Comparison of ENCODE assay signal across 28 cellular contexts in the genomic region with DNA sequence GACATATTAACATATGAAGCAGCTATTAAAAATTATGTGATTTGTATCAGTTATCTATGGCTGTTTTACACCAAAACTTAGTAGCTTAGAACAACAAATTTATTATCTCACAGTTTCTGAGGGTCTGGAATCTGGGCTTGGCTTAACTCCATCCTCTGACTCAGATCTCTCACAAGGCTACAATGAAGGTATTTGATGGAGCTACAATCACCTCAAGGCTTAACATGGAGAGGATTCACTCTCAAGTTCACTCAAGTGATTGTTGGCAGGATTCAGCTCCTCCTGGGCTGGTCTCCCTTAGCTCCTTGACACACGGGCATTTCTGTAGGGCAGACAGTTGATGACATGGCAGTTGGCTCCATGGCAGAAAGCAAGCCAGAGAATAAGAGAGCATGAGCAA.
DNase-seq lines count a peak whose midpoint lies in the region; ATAC-seq and TF ChIP-seq lines count a peak whose summit lies in the region.
"Had no signal": no experiment of that assay in that cellular context is flagged by ENCODE, and none has a peak within 500 bp of the region (broad histone marks: within the 10 kb centered on the region; RNA-seq: fewer than 3 reads in every experiment).

No MANE protein-coding gene starts in this region.

- peaks cover 11% of the 10 kb centered on the region for H3K27me3 Mint-ChIP-seq in MCF 10A (ENCODE audit: insufficient read depth, unreplicated experiment)
- no peaks in the 10 kb centered on the region for H3K27me3 Mint-ChIP-seq in activated CD4-positive, alpha-beta T cell treated with anti-CD3 and anti-CD28 coated beads, Interleukin-2, amount 10 ng/mL, durations not matched to agents 24 days and 14 days

- TSS peak; percentile 67 for BruUV-seq in mammary epithelial cell (replicated peaks; lab: Mats Ljungman, UMichigan)
- no TSS peak for BruUV-seq in MCF 10A (replicated peaks; lab: Mats Ljungman, UMichigan)

- no peak overlapping the region for H2AFZ ChIP-seq in mammary epithelial cell (ENCODE audit: low read depth, low read length)

- peaks cover 5% of the 10 kb centered on the region for H3K4me1 Mint-ChIP-seq in MCF 10A (ENCODE audit: insufficient read depth, unreplicated experiment)
- no peaks in the 10 kb centered on the region for H3K4me1 Mint-ChIP-seq in activated CD4-positive, alpha-beta T cell treated with anti-CD3 and anti-CD28 coated beads, Interleukin-2, amount 10 ng/mL, durations not matched to agents 24 days and 14 days
- H3K4me1 Mint-ChIP-seq: activated naive CD4-positive, alpha-beta T cell treated with anti-CD3 and anti-CD28 coated beads, Interleukin-2, amount 50 U/mL, for 24 hours; activated T-helper 17 cell treated with anti-CD3 and anti-CD28 coated beads, Interleukin-2, amount 50 U/mL, for 72 hours; B cell had no signal

- H3K27ac ChIP-seq in mammary epithelial cell (ENCODE audit: insufficient read depth, low read depth, low read length) (no peak overlapping the region), brain microvascular endothelial cell (no peak overlapping the region)
- H3K27ac ChIP-seq: hepatocyte, vagina had no signal

- H3K9me3 Mint-ChIP-seq in MCF 10A (ENCODE audit: unreplicated experiment): no peaks in the 10 kb centered on the region
- H3K9me3 Mint-ChIP-seq in activated CD4-positive, alpha-beta T cell treated with anti-CD3 and anti-CD28 coated beads, Interleukin-2, amount 10 ng/mL, durations not matched to agents 24 days and 14 days: no peaks in the 10 kb centered on the region
- H3K9me3 Mint-ChIP-seq: activated CD4-positive, alpha-beta memory T cell treated with anti-CD3 and anti-CD28 coated beads for 36 hours; activated T-helper 17 cell treated with anti-CD3 and anti-CD28 coated beads, Interleukin-2, amount 50 U/mL, for 72 hours; CD8-positive, alpha-beta T cell had no signal

- H3K27me3 ChIP-seq in mammary epithelial cell (ENCODE audit: insufficient read depth, low read length) (no peaks in the 10 kb centered on the region), brain microvascular endothelial cell (replicated peaks) (no peaks in the 10 kb centered on the region)
- H3K27me3 ChIP-seq: hepatocyte, SJSA1, vagina had no signal

- WGBS in mammary epithelial cell (ENCODE audit: low coverage, missing lambda C conversion rate): 0% methylated on average over 1 of the region's 1 CpG

- no peaks in the 10 kb centered on the region for H3K36me3 ChIP-seq in mammary epithelial cell (ENCODE audit: insufficient read depth, low read length)
- H3K36me3 ChIP-seq in brain microvascular endothelial cell (replicated peaks): no peaks in the 10 kb centered on the region
- H3K36me3 ChIP-seq: SJSA1, vagina had no signal

- TF ChIP-seq CTCF in mammary epithelial cell (conservative IDR thresholded peaks at IDR 0.05 in 1 of 2, IDR thresholded peaks at IDR 0.05 in 1 of 2; ENCODE audit: extremely low read depth in 1 of 2, insufficient read depth in 1 of 2, low read depth in 1 of 2, low read length in 2 of 2) (no peak), MCF 10A (IDR thresholded peaks at IDR 0.05; ENCODE audit: unreplicated experiment) (no peak), brain microvascular endothelial cell (IDR thresholded peaks at IDR 0.05; ENCODE audit: low read depth, low read length, missing control alignments) (no peak)

- no peaks in the 10 kb centered on the region for H3K79me2 ChIP-seq in mammary epithelial cell (ENCODE audit: insufficient read depth, low read length)
- H3K79me2 ChIP-seq: hepatocyte had no signal

- in situ Hi-C loops in mammary epithelial cell (cut with MboI; ENCODE audit: low sequenced_read_pairs in 2 of 2) (no loop called here), brain microvascular endothelial cell (cut with HindIII; ENCODE audit: low pct_ligation_motif_present, low sequenced_read_pairs) (no loop called here)

- H3K4me1 ChIP-seq in mammary epithelial cell (ENCODE audit: insufficient read depth, low read length): peaks cover 8% of the 10 kb centered on the region
- H3K4me1 ChIP-seq: vagina had no signal

- no peak overlapping the region for H3K4me3 Mint-ChIP-seq in MCF 10A (ENCODE audit: unreplicated experiment)
- H3K4me3 Mint-ChIP-seq in activated CD4-positive, alpha-beta T cell treated with anti-CD3 and anti-CD28 coated beads, Interleukin-2, amount 10 ng/mL, durations not matched to agents 24 days and 14 days: no peak overlapping the region
- H3K4me3 Mint-ChIP-seq: activated CD4-positive, alpha-beta memory T cell treated with anti-CD3 and anti-CD28 coated beads for 36 hours; activated naive CD4-positive, alpha-beta T cell treated with anti-CD3 and anti-CD28 coated beads, Interleukin-2, amount 50 U/mL, for 24 hours; activated T-helper 17 cell treated with anti-CD3 and anti-CD28 coated beads, Interleukin-2, amount 50 U/mL, for 72 hours; B cell; CD8-positive, alpha-beta T cell had no signal

- POLR2A ChIA-PET in MCF 10A (lab: Yijun Ruan, JAX): interaction anchor here (0.6 kb wide), 1 partner anchor 28 kb away, joined by 3 read pairs; no protein-coding TSS in a partner anchor

- DNase-seq in mammary epithelial cell (peak; percentile 23), MCF 10A (ENCODE audit: unreplicated experiment) (no peak), brain microvascular endothelial cell (peak; percentile 7), kidney tubule cell (ENCODE audit: low spot score) (peak; percentile 5), AG08395 (ENCODE audit: low spot score) (no peak), ecto neural progenitor cell (ENCODE audit: low spot score) (no peak)
- DNase-seq in activated CD4-positive, alpha-beta T cell treated with anti-CD3 and anti-CD28 coated beads, Interleukin-2, amount 10 ng/mL, durations not matched to agents 24 days and 14 days: no peak
- DNase-seq: activated CD4-positive, alpha-beta memory T cell treated with anti-CD3 and anti-CD28 coated beads for 36 hours; aorta; CD8-positive, alpha-beta T cell; effector memory CD4-positive, alpha-beta T cell; erythroblast; H7; KBM-7; mesenchymal stem cell; NCI-H1417 treated with DMSO at 0.1 percent for 48 hours; NCI-H2081; NCI-H774; stimulated activated naive CD4-positive, alpha-beta T cell treated with Interleukin-2 at 50 U/mL for 16 hours had no signal

- dilution Hi-C loops in mammary epithelial cell (cut with HindIII; ENCODE audit: low sequenced_read_pairs): no loop called here

- H3K9ac ChIP-seq in mammary epithelial cell (ENCODE audit: insufficient read depth, low read length): no peak overlapping the region

- H3K4me2 ChIP-seq in mammary epithelial cell (ENCODE audit: insufficient read depth, low read depth, low read length): no peak overlapping the region
- H3K4me2 ChIP-seq: hepatocyte had no signal

- no peaks in the 10 kb centered on the region for H4K20me1 ChIP-seq in mammary epithelial cell (ENCODE audit: insufficient read depth, low read length)

- H3K36me3 Mint-ChIP-seq in MCF 10A (ENCODE audit: insufficient read depth, unreplicated experiment): no peaks in the 10 kb centered on the region
- no peaks in the 10 kb centered on the region for H3K36me3 Mint-ChIP-seq in activated CD4-positive, alpha-beta T cell treated with anti-CD3 and anti-CD28 coated beads, Interleukin-2, amount 10 ng/mL, durations not matched to agents 24 days and 14 days (ENCODE audit: low read depth)
- H3K36me3 Mint-ChIP-seq: activated CD4-positive, alpha-beta memory T cell treated with anti-CD3 and anti-CD28 coated beads for 36 hours; activated naive CD4-positive, alpha-beta T cell treated with anti-CD3 and anti-CD28 coated beads, Interleukin-2, amount 50 U/mL, for 24 hours; CD8-positive, alpha-beta T cell had no signal

- H3K9me3 ChIP-seq in mammary epithelial cell (replicated peaks; ENCODE audit: insufficient read depth, low read length): no peaks in the 10 kb centered on the region
- H3K9me3 ChIP-seq: SJSA1, vagina had no signal

- no peak overlapping the region for H3K27ac Mint-ChIP-seq in MCF 10A (ENCODE audit: low read depth, unreplicated experiment)
- H3K27ac Mint-ChIP-seq in activated CD4-positive, alpha-beta T cell treated with anti-CD3 and anti-CD28 coated beads, Interleukin-2, amount 10 ng/mL, durations not matched to agents 24 days and 14 days: no peak overlapping the region
- H3K27ac Mint-ChIP-seq: activated CD4-positive, alpha-beta memory T cell treated with anti-CD3 and anti-CD28 coated beads for 36 hours; activated naive CD4-positive, alpha-beta T cell treated with anti-CD3 and anti-CD28 coated beads, Interleukin-2, amount 50 U/mL, for 24 hours; activated T-helper 17 cell treated with anti-CD3 and anti-CD28 coated beads, Interleukin-2, amount 50 U/mL, for 72 hours; B cell; CD8-positive, alpha-beta T cell; progenitor cell of endocrine pancreas had no signal

- CTCF ChIA-PET in mammary epithelial cell (lab: Charles Lee; ENCODE audit: low non-redundant PET) (no interaction called here), MCF 10A (lab: Yijun Ruan, JAX) (no interaction called here)

- intact Hi-C loops in mammary epithelial cell (cut with micrococcal nuclease) (no loop called here), MCF 10A (cut with micrococcal nuclease) (no loop called here)
- intact Hi-C loops in activated CD4-positive, alpha-beta T cell treated with anti-CD3 and anti-CD28 coated beads, Interleukin-2, amount 10 ng/mL, durations not matched to agents 24 days and 14 days (cut with micrococcal nuclease): no loop called here

- H3K4me3 ChIP-seq in mammary epithelial cell (replicated peaks in 1 of 3; ENCODE audit: insufficient read depth in 1 of 3, low read depth in 2 of 3, low read length in 3 of 3) (no peak overlapping the region), brain microvascular endothelial cell (ENCODE audit: low read depth, low read length) (no peak overlapping the region)
- H3K4me3 ChIP-seq: hepatocyte, vagina had no signal

- ATAC-seq in HG03097 (IDR thresholded peaks at IDR 0.05; ENCODE audit: low FRiP score, unreplicated experiment): no peak
- ATAC-seq: activated T-helper 17 cell treated with anti-CD3 and anti-CD28 coated beads, Interleukin-2, amount 50 U/mL, for 72 hours; CD8-positive, alpha-beta T cell; left lobe of liver had no signal

Comparison
In these comparisons a context has a peak if more than half of its experiments do, and no peak if none do; other contexts are left out.
1. DNase-seq: peak in mammary epithelial cell (single experiment), brain microvascular endothelial cell (single experiment) and kidney tubule cell (single experiment); none in MCF 10A (single experiment), activated CD4-positive, alpha-beta T cell treated with anti-CD3 and anti-CD28 coated beads, Interleukin-2, amount 10 ng/mL, durations not matched to agents 24 days and 14 days (single experiment), AG08395 (single experiment) and ecto neural progenitor cell (single experiment).